In the genomic region with DNA sequence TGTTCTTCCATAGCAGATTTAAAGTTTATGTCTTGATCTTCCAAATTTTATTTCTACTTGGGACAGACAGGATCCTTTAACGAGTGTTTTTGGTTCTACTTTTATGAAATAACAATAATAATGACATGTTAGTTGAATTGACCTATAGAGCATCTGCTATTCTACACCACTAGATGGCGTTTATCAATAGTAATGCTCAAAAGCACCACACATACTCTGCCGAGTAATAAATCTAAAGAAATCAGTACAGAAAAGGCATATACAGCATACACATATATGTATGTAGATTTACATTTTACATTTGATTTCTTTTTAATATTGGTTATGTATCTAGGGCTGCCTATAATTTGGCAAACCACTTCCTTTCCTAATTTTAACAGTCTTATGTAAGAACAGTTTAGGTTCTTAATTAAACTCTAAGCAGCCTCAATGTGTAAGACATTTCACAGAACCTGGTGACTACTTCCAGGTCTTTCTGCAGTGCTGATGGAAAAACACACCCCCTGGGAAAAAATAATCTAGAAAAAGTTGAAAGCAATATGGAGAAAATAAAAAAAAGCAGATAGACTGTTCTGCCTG, we compare ENCODE assay signal across 1 cellular context.
TF ChIP-seq lines count a peak whose summit lies in the region.

No MANE protein-coding gene starts in this region.

TF ChIP-seq in GM23338, 12 proteins besides CTCF, POLR2A, EP300 and RAD21 (continued from another document):
- TF ChIP-seq, protein P1, sequence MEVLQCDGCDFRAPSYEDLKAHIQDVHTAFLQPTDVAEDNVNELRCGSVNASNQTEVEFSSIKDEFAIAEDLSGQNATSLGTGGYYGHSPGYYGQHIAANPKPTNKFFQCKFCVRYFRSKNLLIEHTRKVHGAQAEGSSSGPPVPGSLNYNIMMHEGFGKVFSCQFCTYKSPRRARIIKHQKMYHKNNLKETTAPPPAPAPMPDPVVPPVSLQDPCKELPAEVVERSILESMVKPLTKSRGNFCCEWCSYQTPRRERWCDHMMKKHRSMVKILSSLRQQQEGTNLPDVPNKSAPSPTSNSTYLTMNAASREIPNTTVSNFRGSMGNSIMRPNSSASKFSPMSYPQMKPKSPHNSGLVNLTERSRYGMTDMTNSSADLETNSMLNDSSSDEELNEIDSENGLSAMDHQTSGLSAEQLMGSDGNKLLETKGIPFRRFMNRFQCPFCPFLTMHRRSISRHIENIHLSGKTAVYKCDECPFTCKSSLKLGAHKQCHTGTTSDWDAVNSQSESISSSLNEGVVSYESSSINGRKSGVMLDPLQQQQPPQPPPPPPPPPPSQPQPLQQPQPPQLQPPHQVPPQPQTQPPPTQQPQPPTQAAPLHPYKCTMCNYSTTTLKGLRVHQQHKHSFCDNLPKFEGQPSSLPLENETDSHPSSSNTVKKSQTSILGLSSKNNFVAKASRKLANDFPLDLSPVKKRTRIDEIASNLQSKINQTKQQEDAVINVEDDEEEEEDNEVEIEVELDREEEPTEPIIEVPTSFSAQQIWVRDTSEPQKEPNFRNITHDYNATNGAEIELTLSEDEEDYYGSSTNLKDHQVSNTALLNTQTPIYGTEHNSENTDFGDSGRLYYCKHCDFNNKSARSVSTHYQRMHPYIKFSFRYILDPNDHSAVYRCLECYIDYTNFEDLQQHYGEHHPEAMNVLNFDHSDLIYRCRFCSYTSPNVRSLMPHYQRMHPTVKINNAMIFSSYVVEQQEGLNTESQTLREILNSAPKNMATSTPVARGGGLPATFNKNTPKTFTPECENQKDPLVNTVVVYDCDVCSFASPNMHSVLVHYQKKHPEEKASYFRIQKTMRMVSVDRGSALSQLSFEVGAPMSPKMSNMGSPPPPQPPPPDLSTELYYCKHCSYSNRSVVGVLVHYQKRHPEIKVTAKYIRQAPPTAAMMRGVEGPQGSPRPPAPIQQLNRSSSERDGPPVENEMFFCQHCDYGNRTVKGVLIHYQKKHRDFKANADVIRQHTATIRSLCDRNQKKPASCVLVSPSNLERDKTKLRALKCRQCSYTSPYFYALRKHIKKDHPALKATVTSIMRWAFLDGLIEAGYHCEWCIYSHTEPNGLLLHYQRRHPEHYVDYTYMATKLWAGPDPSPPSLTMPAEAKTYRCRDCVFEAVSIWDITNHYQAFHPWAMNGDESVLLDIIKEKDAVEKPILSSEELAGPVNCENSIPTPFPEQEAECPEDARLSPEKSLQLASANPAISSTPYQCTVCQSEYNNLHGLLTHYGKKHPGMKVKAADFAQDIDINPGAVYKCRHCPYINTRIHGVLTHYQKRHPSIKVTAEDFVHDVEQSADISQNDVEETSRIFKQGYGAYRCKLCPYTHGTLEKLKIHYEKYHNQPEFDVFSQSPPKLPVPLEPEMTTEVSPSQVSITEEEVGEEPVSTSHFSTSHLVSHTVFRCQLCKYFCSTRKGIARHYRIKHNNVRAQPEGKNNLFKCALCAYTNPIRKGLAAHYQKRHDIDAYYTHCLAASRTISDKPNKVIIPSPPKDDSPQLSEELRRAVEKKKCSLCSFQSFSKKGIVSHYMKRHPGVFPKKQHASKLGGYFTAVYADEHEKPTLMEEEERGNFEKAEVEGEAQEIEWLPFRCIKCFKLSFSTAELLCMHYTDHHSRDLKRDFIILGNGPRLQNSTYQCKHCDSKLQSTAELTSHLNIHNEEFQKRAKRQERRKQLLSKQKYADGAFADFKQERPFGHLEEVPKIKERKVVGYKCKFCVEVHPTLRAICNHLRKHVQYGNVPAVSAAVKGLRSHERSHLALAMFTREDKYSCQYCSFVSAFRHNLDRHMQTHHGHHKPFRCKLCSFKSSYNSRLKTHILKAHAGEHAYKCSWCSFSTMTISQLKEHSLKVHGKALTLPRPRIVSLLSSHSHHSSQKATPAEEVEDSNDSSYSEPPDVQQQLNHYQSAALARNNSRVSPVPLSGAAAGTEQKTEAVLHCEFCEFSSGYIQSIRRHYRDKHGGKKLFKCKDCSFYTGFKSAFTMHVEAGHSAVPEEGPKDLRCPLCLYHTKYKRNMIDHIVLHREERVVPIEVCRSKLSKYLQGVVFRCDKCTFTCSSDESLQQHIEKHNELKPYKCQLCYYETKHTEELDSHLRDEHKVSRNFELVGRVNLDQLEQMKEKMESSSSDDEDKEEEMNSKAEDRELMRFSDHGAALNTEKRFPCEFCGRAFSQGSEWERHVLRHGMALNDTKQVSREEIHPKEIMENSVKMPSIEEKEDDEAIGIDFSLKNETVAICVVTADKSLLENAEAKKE (CRISPR knock-in tag; IDR thresholded peaks at IDR 0.05), result no peak
- TF ChIP-seq EZH2phosphoT487 (IDR thresholded peaks at IDR 0.05; ENCODE audit: unreplicated experiment) (no peak), CREB1 (CRISPR knock-in tag; IDR thresholded peaks at IDR 0.05; ENCODE audit: low read depth) (no peak), NANOG (IDR thresholded peaks at IDR 0.05; ENCODE audit: borderline replicate concordance) (no peak)
